In genomic region chr11:57363681-57364080, GRCh38 we compare ENCODE assay signal across 21 cellular contexts. TPM values are rescaled to one million over a fixed set of nuclear protein-coding genes. Genes with fewer than 3 reads are reported as not detected.
DNase-seq lines count a peak whose midpoint lies in the region; ATAC-seq and TF ChIP-seq lines count a peak whose summit lies in the region.
"Had no signal": no experiment of that assay in that cellular context is flagged by ENCODE, and none has a peak within 500 bp of the region (broad histone marks: within the 10 kb centered on the region; RNA-seq: fewer than 3 reads in every experiment).

No MANE protein-coding gene starts in this region.

- peak overlapping the region; percentile 0 to 69 (median 30) for H3K27ac ChIP-seq in body of pancreas

- no peak for TF ChIP-seq POLR2A in body of pancreas (IDR thresholded peaks at IDR 0.05)

- no peak for DNase-seq in body of pancreas
- DNase-seq in middle frontal gyrus (ENCODE audit: extremely low spot score, low spot score) = peak; percentile 18
- peak; percentile 46 for DNase-seq in occipital lobe (lab: John Stamatoyannopoulos, UW)
- peak; percentile 45 for DNase-seq in superior temporal gyrus (ENCODE audit: extremely low spot score)
- DNase-seq in MV-4-11 (lab: John Stamatoyannopoulos, UW) = no peak
- no peak for DNase-seq in Right ventricle myocardium superior
- DNase-seq: C1 segment of cervical spinal cord; Calu3; CD4-positive, alpha-beta memory T cell; COR-L47; DMS53; DMS79 treated with DMSO at 0.1 percent for 48 hours; GF-D8; GOT3; HFFc6 had no signal

- no peaks in the 10 kb centered on the region for H3K36me3 ChIP-seq in body of pancreas (replicated peaks in 1 of 2; ENCODE audit: insufficient read depth in 1 of 2, low read depth in 2 of 2)
- H3K36me3 ChIP-seq: HAP-1 had no signal

- intact Hi-C loops in body of pancreas (cut with DNase I) = no loop called here
- intact Hi-C loops in Right ventricle myocardium superior (cut with DNase I) = no loop called here

- no peaks in the 10 kb centered on the region for H3K9me3 ChIP-seq in body of pancreas
- H3K9me3 ChIP-seq: HAP-1 had no signal

- H3K27me3 ChIP-seq in body of pancreas = no peaks in the 10 kb centered on the region

- no peak for TF ChIP-seq CTCF in body of pancreas (IDR thresholded peaks at IDR 0.05)

- 35 to 50% methylated on average over 5 of the region's 5 CpGs for WGBS in body of pancreas, 2 donors

- no peak overlapping the region for H3K4me3 ChIP-seq in body of pancreas
- H3K4me3 ChIP-seq: HAP-1 had no signal

- ATAC-seq in body of pancreas = no peak
- ATAC-seq in GM21526 (IDR thresholded peaks at IDR 0.05; ENCODE audit: low FRiP score, unreplicated experiment) = no peak
- no peak for ATAC-seq in Right ventricle myocardium superior (ENCODE audit: poor library complexity)

- peaks cover 29% of the 10 kb centered on the region for H3K4me1 ChIP-seq in body of pancreas
- H3K4me1 ChIP-seq: HAP-1 had no signal

RNA-seq across cellular contexts. Expression of gene PRG3, which starts 17.3 kb away (rescaled TPM):
- not detected for total RNA-seq in body of pancreas
- 0.31 TPM for total RNA-seq in occipital lobe
- not detected for total RNA-seq in Right ventricle myocardium superior
- total RNA-seq: A172; A673; Calu3; CD4-positive, alpha-beta memory T cell; Daoy; G401; HFFc6 had no signal

RNA-seq across cellular contexts. Expression of gene P2RX3, which starts 25.5 kb away (rescaled TPM):
- total RNA-seq in body of pancreas (not detected), occipital lobe (not detected), Right ventricle myocardium superior (1.3 TPM)
- total RNA-seq: A172; A673; Calu3; CD4-positive, alpha-beta memory T cell; Daoy; HFFc6 had no signal

RNA-seq across cellular contexts. Expression of gene PRG2, which starts 26.8 kb away (rescaled TPM):
- total RNA-seq in body of pancreas (not detected), occipital lobe (not detected), Right ventricle myocardium superior (not detected)
- total RNA-seq: A172, A673, Calu3, Daoy, G401, HFFc6 had no signal

RNA-seq across cellular contexts. Expression of gene SSRP1, which starts 28.0 kb away (rescaled TPM):
- total RNA-seq in body of pancreas (10 to 100 TPM; 44.2 to 51.9 TPM), occipital lobe (49.8 TPM), Right ventricle myocardium superior (36.3 TPM)

RNA-seq across cellular contexts. Expression of gene TNKS1BP1, which starts 38.9 kb away (rescaled TPM):
- total RNA-seq in body of pancreas (100 to 1,000 TPM in 1 of 2 donors, 10 to 100 TPM in 1; 83.5 to 115 TPM), occipital lobe (19.3 TPM), Right ventricle myocardium superior (39.7 TPM)

Comparison
In these comparisons a context has a peak if more than half of its experiments do, and no peak if none do; other contexts are left out.
1. DNase-seq: peak in middle frontal gyrus (single experiment), occipital lobe (single experiment) and superior temporal gyrus (single experiment); none in body of pancreas (0 of 4), MV-4-11 (single experiment) and Right ventricle myocardium superior (single experiment).